ENCODE assay signal across 8 cellular contexts in genomic region chr14:49693738-49694130, GRCh38. TPM values are rescaled to one million over a fixed set of nuclear protein-coding genes. Genes with fewer than 3 reads are reported as not detected.
DNase-seq lines count a peak whose midpoint lies in the region; ATAC-seq and TF ChIP-seq lines count a peak whose summit lies in the region.
"Not testable (repeated sequence)": the region's sequence is repeated elsewhere in the genome, so short reads cannot be mapped to it uniquely, and the experiment has no call there.

No MANE protein-coding gene starts in this region.

- H3K27ac Mint-ChIP-seq in stimulated activated naive CD8-positive, alpha-beta T cell treated with anti-CD3 and anti-CD28 coated beads, Interleukin-15, amount 100 ng/mL, for 72 hours = peak overlapping the region in 1 of 2 donors; percentile 76

- peaks cover 48% of the 10 kb centered on the region for H3K4me1 Mint-ChIP-seq in stimulated activated naive CD8-positive, alpha-beta T cell treated with anti-CD3 and anti-CD28 coated beads, Interleukin-15, amount 100 ng/mL, for 72 hours

- not testable (repeated sequence) for H3K27me3 Mint-ChIP-seq in stimulated activated naive CD8-positive, alpha-beta T cell treated with anti-CD3 and anti-CD28 coated beads, Interleukin-15, amount 100 ng/mL, for 72 hours

- not testable (repeated sequence) for H3K4me1 ChIP-seq in HUES48 (ENCODE audit: control insufficient read depth, insufficient read depth, low read length); neuron (ENCODE audit: insufficient read depth, low read length)
- peaks cover 4 to 12% of the 10 kb centered on the region in 2 donors for H3K4me1 ChIP-seq in adrenal gland (replicated peaks in 1 of 2)

- not testable (repeated sequence) for TF ChIP-seq POLR2A in adrenal gland (IDR thresholded peaks at IDR 0.05)

- WGBS in adrenal gland, 4 donors = 13 to 46% (median 27%) methylated on average over 6 to 14 of the region's 14 CpGs

- H3K9me3 Mint-ChIP-seq in stimulated activated naive CD8-positive, alpha-beta T cell treated with anti-CD3 and anti-CD28 coated beads, Interleukin-15, amount 100 ng/mL, for 72 hours = not testable (repeated sequence)

- ATAC-seq in stimulated activated naive CD8-positive, alpha-beta T cell treated with anti-CD3 and anti-CD28 coated beads, Interleukin-15, amount 100 ng/mL, for 72 hours = not testable (repeated sequence)

- TF ChIP-seq CTCF in BJ (IDR thresholded peaks at IDR 0.05; ENCODE audit: insufficient read depth, low read depth, low read length); adrenal gland (IDR thresholded peaks at IDR 0.05); epithelial cell of esophagus (IDR thresholded peaks at IDR 0.05; ENCODE audit: insufficient read depth, low read depth, low read length, missing control alignments); kidney epithelial cell (IDR thresholded peaks at IDR 0.05; ENCODE audit: insufficient read depth, low read length, poor library complexity, severe bottlenecking): not testable (repeated sequence)

- H3K4me3 ChIP-seq in BJ (ENCODE audit: low read depth, low read length) = peak overlapping the region; percentile 73
- peak overlapping the region; percentile 75 for H3K4me3 ChIP-seq in HUES48 (ENCODE audit: low read depth, low read length)
- peak overlapping the region in 2 of 4 donors; percentile 41 to 89 for H3K4me3 ChIP-seq in adrenal gland
- H3K4me3 ChIP-seq in epithelial cell of esophagus (ENCODE audit: low read length) = peak overlapping the region; percentile 61
- peak overlapping the region; percentile 92 for H3K4me3 ChIP-seq in kidney epithelial cell (ENCODE audit: low read depth, low read length)
- H3K4me3 ChIP-seq in neuron (ENCODE audit: low read length) = peak overlapping the region; percentile 46

- not testable (repeated sequence) for H3K27ac ChIP-seq in HUES48 (ENCODE audit: low read depth, low read length)
- H3K27ac ChIP-seq in adrenal gland = peak overlapping the region in 3 of 5 donors; percentile 71 to 98 (median 94)

- not testable (repeated sequence) for H3K36me3 ChIP-seq in BJ (ENCODE audit: control insufficient read depth, insufficient read depth, low read length); HUES48 (ENCODE audit: control insufficient read depth, insufficient read depth, low read length); adrenal gland (replicated peaks in 1 of 2); kidney epithelial cell (ENCODE audit: control insufficient read depth, insufficient read depth, low read length); neuron (ENCODE audit: insufficient read depth, low read length)

- H3K9me3 ChIP-seq in HUES48 (ENCODE audit: control insufficient read depth, insufficient read depth, low read length); adrenal gland (replicated peaks in 1 of 3); neuron (ENCODE audit: low read length): not testable (repeated sequence)

- H2AFZ ChIP-seq in neuron (ENCODE audit: low read depth, low read length) = not testable (repeated sequence)

- not testable (repeated sequence) for DNase-seq in BJ (ENCODE audit: low read depth); adrenal gland; epithelial cell of esophagus (ENCODE audit: low read depth); kidney epithelial cell (ENCODE audit: low read depth); stimulated activated naive CD8-positive, alpha-beta T cell treated with anti-CD3 and anti-CD28 coated beads, Interleukin-15, amount 100 ng/mL, for 72 hours
- peak; percentile 15 for DNase-seq in UCSD-AML1 (lab: John Stamatoyannopoulos, UW; ENCODE audit: unreplicated experiment)

- POLR2A ChIA-PET in BJ (lab: Charles Lee) = interaction anchor here (0.6 kb wide), 1 partner anchor 852 kb away, joined by 4 read pairs; no protein-coding TSS in a partner anchor

- not testable (repeated sequence) for H3K9ac ChIP-seq in HUES48 (ENCODE audit: low read depth, low read length)

- intact Hi-C loops in adrenal gland (cut with DNase I) = not testable (repeated sequence)

- peak overlapping the region; percentile 78 to 82 for H3K4me3 Mint-ChIP-seq in stimulated activated naive CD8-positive, alpha-beta T cell treated with anti-CD3 and anti-CD28 coated beads, Interleukin-15, amount 100 ng/mL, for 72 hours

- H3K27me3 ChIP-seq in BJ (ENCODE audit: control insufficient read depth, insufficient read depth, low read length); adrenal gland; kidney epithelial cell (ENCODE audit: control insufficient read depth, insufficient read depth, low read length); neuron (ENCODE audit: insufficient read depth, low read length): not testable (repeated sequence)
- peaks cover 27% of the 10 kb centered on the region for H3K27me3 ChIP-seq in HUES48 (ENCODE audit: control insufficient read depth, insufficient read depth, low read length)

- CTCF ChIA-PET in BJ (lab: Yijun Ruan, JAX) = not testable (repeated sequence)

RNA-seq across cellular contexts. Expression of gene KLHDC1, which starts 0.8 kb away (rescaled TPM):
- polyA plus RNA-seq in BJ (2011; rRNA removed) (0.25 and 0.82 TPM in 2 replicates), adrenal gland (1 to 10 TPM; 3.1 to 3.4 (median 3.2) TPM)
- polyA minus RNA-seq in BJ (2011; rRNA and poly(A)+ RNA removed) = 0.26 and 0.47 TPM in 2 replicates
- total RNA-seq in adrenal gland (1 to 10 TPM; 1.9 to 9.9 (median 5.4) TPM), kidney epithelial cell (0.54 and 1.9 TPM in 2 replicates)

RNA-seq across cellular contexts. Expression of gene POLE2, which starts 5.7 kb away (rescaled TPM):
- 3.3 and 5.8 TPM in 2 replicates for polyA plus RNA-seq in BJ (2011; rRNA removed)
- 2.4 and 3.0 TPM in 2 replicates for polyA minus RNA-seq in BJ (2011; rRNA and poly(A)+ RNA removed)
- total RNA-seq in adrenal gland = 1 to 10 TPM in 6 of 8 donors, under 1 TPM in 2; 0.95 to 6.5 (median 1.5) TPM
- polyA plus RNA-seq in adrenal gland = 1 to 10 TPM; 2.2 to 4.4 (median 2.6) TPM
- total RNA-seq in kidney epithelial cell = 2.8 and 10.2 TPM in 2 replicates

RNA-seq across cellular contexts. Expression of gene DNAAF2, which starts 58.7 kb away (rescaled TPM):
- polyA plus RNA-seq in BJ (2011; rRNA removed) (3.6 and 4.2 TPM in 2 replicates), adrenal gland (1 to 10 TPM; 4.2 to 5.4 (median 4.2) TPM)
- polyA minus RNA-seq in BJ (2011; rRNA and poly(A)+ RNA removed) = 1.0 and 1.1 TPM in 2 replicates
- total RNA-seq in adrenal gland (10 to 100 TPM in 3 of 8 donors, 1 to 10 TPM in 5; 6.9 to 11.7 (median 9.4) TPM), kidney epithelial cell (22.9 and 23.8 TPM in 2 replicates)
